In the genomic region with DNA sequence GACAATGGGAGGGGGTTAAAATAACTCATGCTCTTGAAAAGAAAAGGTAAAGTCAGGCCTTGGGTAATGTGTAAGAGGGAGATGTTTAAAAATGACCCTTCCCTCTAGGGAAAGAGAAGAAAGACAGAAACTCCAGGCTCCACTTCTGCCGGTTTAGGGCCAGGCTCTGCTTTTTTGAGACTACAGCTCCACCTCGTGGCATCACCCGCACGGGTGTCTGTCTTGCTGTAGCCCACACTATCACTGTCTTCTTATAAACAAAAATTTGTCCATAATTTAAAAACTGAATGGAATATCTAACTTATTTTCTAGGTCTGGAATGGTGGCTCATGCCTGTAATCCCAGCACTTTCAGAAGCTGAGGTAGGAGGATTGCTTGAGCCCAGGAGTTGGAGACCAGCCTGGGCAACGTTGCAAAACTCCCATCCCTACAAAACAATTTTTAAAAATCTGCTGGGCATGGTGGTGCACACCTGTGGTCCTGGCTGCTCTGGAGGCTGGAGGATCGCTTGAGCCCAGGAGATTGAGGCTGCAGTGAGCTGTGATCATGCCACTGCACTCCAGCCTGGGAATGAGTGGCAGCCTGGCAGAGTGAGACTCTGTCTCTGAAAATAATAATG, we compare ENCODE assay signal across 8 cellular contexts.
DNase-seq lines count a peak whose midpoint lies in the region; ATAC-seq and TF ChIP-seq lines count a peak whose summit lies in the region.

No MANE protein-coding gene starts in this region.

- no peaks in the 10 kb centered on the region for H3K36me3 Mint-ChIP-seq in activated CD8-positive, alpha-beta T cell treated with anti-CD3 and anti-CD28 coated beads for 36 hours (ENCODE audit: low read depth)

- H2BK5ac ChIP-seq in mesenchymal stem cell (ENCODE audit: low read depth, low read length, poor library complexity, severe bottlenecking) = no peak overlapping the region

- H3K4me1 ChIP-seq in HCT116 (ENCODE audit: control insufficient read depth in 1 of 2, insufficient read depth in 2 of 2, low read length in 2 of 2) (peaks cover 10 to 11% of the 10 kb centered on the region in 2 experiments), mesenchymal stem cell (ENCODE audit: control insufficient read depth, insufficient read depth, low read depth, low read length) (peaks cover 9% of the 10 kb centered on the region)

- no peak overlapping the region for H4K8ac ChIP-seq in mesenchymal stem cell (ENCODE audit: low read length)

- H3K36me3 ChIP-seq in HCT116 (ENCODE audit: control insufficient read depth in 1 of 2, insufficient read depth in 2 of 2, low read length in 2 of 2) (no peaks in the 10 kb centered on the region), mesenchymal stem cell (ENCODE audit: control insufficient read depth in 1 of 2, insufficient read depth in 2 of 2, low read depth in 1 of 2, low read length in 2 of 2) (no peaks in the 10 kb centered on the region)

- H3K18ac ChIP-seq in mesenchymal stem cell (ENCODE audit: low read depth in 1 of 2, low read length in 2 of 2) = no peak overlapping the region

- H3K27ac ChIP-seq in HCT116 (ENCODE audit: low read depth, low read length) (no peak overlapping the region), mesenchymal stem cell (ENCODE audit: low read length, poor library complexity, severe bottlenecking) (no peak overlapping the region)

- no peak overlapping the region for H2BK15ac ChIP-seq in mesenchymal stem cell (ENCODE audit: low read depth, poor library complexity, severe bottlenecking)

- RAD21 ChIA-PET in HCT116 (lab: Charles Lee; ENCODE audit: low non-redundant PET in 1 of 2, low total read pairs in 2 of 2, uncharacterized antibody in 2 of 2, unreplicated experiment in 2 of 2) = interaction anchor here (0.8 to 2.1 kb wide), 7 partner anchors 75 to 412 kb away, joined by 3 to 13 read pairs (median 3); no protein-coding TSS in a partner anchor

- no peak overlapping the region for H2AK5ac ChIP-seq in mesenchymal stem cell (ENCODE audit: low read length, severe bottlenecking)

- H3K4me2 ChIP-seq in HCT116 (ENCODE audit: low read length) (no peak overlapping the region), mesenchymal stem cell (ENCODE audit: low read length, poor library complexity, severe bottlenecking) (no peak overlapping the region)

- WGBS in mesenchymal stem cell = 31% methylated on average over 3 of the region's 6 CpGs

- BruUV-seq in HCT116 (replicated peaks; lab: Mats Ljungman, UMichigan) = no TSS peak

- H3K27me3 ChIP-seq in HCT116 (ENCODE audit: insufficient read depth, low read length) (no peaks in the 10 kb centered on the region), mesenchymal stem cell (ENCODE audit: control insufficient read depth in 1 of 2, insufficient read depth in 1 of 2, low read length in 2 of 2) (peaks cover 23 to 37% of the 10 kb centered on the region in 2 experiments)

- H3K23ac ChIP-seq in mesenchymal stem cell (ENCODE audit: low read length in 2 of 2) = no peak overlapping the region

- TF ChIP-seq POLR2A in HCT116 (IDR thresholded peaks at IDR 0.05; ENCODE audit: borderline replicate concordance, extremely low read depth, insufficient read depth, insufficient read length) = no peak

- no peaks in the 10 kb centered on the region for H3K9me3 Mint-ChIP-seq in activated CD8-positive, alpha-beta T cell treated with anti-CD3 and anti-CD28 coated beads for 36 hours

- no peak overlapping the region for H3K4ac ChIP-seq in mesenchymal stem cell (ENCODE audit: low read depth in 1 of 2, low read length in 2 of 2)

- H4K20me1 ChIP-seq in HCT116 (ENCODE audit: insufficient read depth) = no peaks in the 10 kb centered on the region

- peaks cover 5% of the 10 kb centered on the region for H3K27me3 Mint-ChIP-seq in activated CD8-positive, alpha-beta T cell treated with anti-CD3 and anti-CD28 coated beads for 36 hours

- no peak overlapping the region for H2BK120ac ChIP-seq in mesenchymal stem cell (ENCODE audit: low read depth, low read length)

- H3K9me2 ChIP-seq in HCT116 (ENCODE audit: insufficient read depth) = no peaks in the 10 kb centered on the region

- ATAC-seq in HCT116 = peak; percentile 62
- peak; percentile 48 for ATAC-seq in activated CD8-positive, alpha-beta T cell treated with anti-CD3 and anti-CD28 coated beads for 36 hours
- no peak for ATAC-seq in GM18858 (IDR thresholded peaks at IDR 0.05; ENCODE audit: unreplicated experiment)

- CTCF ChIA-PET in HCT116 (lab: Charles Lee) = interaction anchor here (0.7 to 5.0 kb wide), 11 partner anchors 25 to 625 kb away, joined by 3 to 106 read pairs (median 4); no protein-coding TSS in a partner anchor
- CTCF ChIA-PET in activated CD8-positive, alpha-beta T cell treated with anti-CD3 and anti-CD28 coated beads for 36 hours (lab: Charles Lee) = interaction anchor here (0.7 to 6.5 kb wide), 30 partner anchors 9 to 620 kb away, joined by 3 to 151 read pairs (median 4); a partner anchor contains a TSS

- H3K14ac ChIP-seq in mesenchymal stem cell (ENCODE audit: low read length in 2 of 2) = no peak overlapping the region

- H3K4me1 Mint-ChIP-seq in activated CD8-positive, alpha-beta T cell treated with anti-CD3 and anti-CD28 coated beads for 36 hours (ENCODE audit: low read depth) = peaks cover 4% of the 10 kb centered on the region

- H3K4me3 Mint-ChIP-seq in activated CD8-positive, alpha-beta T cell treated with anti-CD3 and anti-CD28 coated beads for 36 hours = no peak overlapping the region

- H3K9ac ChIP-seq in HCT116 (ENCODE audit: low read length) (no peak overlapping the region), mesenchymal stem cell (ENCODE audit: low read length) (no peak overlapping the region)

- H3K79me1 ChIP-seq in mesenchymal stem cell (replicated peaks; ENCODE audit: low read length, poor library complexity, severe bottlenecking) = no peaks in the 10 kb centered on the region

- H3K4me3 ChIP-seq in HCT116 (replicated peaks in 1 of 2; ENCODE audit: low read depth in 1 of 2, low read length in 2 of 2) (no peak overlapping the region), mesenchymal stem cell (ENCODE audit: insufficient read depth in 1 of 2, low read depth in 1 of 2, low read length in 2 of 2) (no peak overlapping the region)

- no peaks in the 10 kb centered on the region for H3K9me3 ChIP-seq in HCT116 (ENCODE audit: control insufficient read depth in 1 of 2, insufficient read depth in 1 of 2, low read depth in 1 of 2, low read length in 2 of 2)
- no peaks in the 10 kb centered on the region for H3K9me3 ChIP-seq in mesenchymal stem cell (ENCODE audit: control insufficient read depth, low read length)

- no peak overlapping the region for H2BK12ac ChIP-seq in mesenchymal stem cell (ENCODE audit: low read length in 2 of 2)

- H2AFZ ChIP-seq in HCT116 (ENCODE audit: low read depth, low read length, poor library complexity, severe bottlenecking) = peak overlapping the region; percentile 70
- H2AFZ ChIP-seq in mesenchymal stem cell (ENCODE audit: low read depth, low read length) = no peak overlapping the region

- H3K27ac Mint-ChIP-seq in activated CD8-positive, alpha-beta T cell treated with anti-CD3 and anti-CD28 coated beads for 36 hours = no peak overlapping the region

- peak; percentile 92 for TF ChIP-seq RAD21 in HCT116 (IDR thresholded peaks at IDR 0.05; ENCODE audit: low read depth)

- no peak overlapping the region for H4K91ac ChIP-seq in mesenchymal stem cell (ENCODE audit: low read length)

- intact Hi-C loops in HCT116 (cut with micrococcal nuclease) = loop anchor here (1.0 to 5.0 kb wide), 4 partner anchors 75 to 412 kb away; no protein-coding TSS in a partner anchor
- intact Hi-C loops in activated CD8-positive, alpha-beta T cell treated with anti-CD3 and anti-CD28 coated beads for 36 hours (cut with micrococcal nuclease) = loop anchor here (1.0 kb wide), 1 partner anchor 374 kb away; no protein-coding TSS in a partner anchor

- POLR2A ChIA-PET in HCT116 (lab: Charles Lee) = interaction anchor here (0.7 kb wide), 1 partner anchor 374 kb away, joined by 3 read pairs; no protein-coding TSS in a partner anchor
- POLR2A ChIA-PET in activated CD8-positive, alpha-beta T cell treated with anti-CD3 and anti-CD28 coated beads for 36 hours (lab: Charles Lee) = interaction anchor here (0.7 to 1.4 kb wide), 2 partner anchors 48 to 374 kb away, joined by 3 to 5 read pairs; no protein-coding TSS in a partner anchor

- peak; percentile 72 to 90 (median 87) for TF ChIP-seq CTCF in HCT116 (IDR thresholded peaks at IDR 0.05 in 2 of 3, conservative IDR thresholded peaks at IDR 0.05 in 1 of 3; ENCODE audit: borderline replicate concordance in 1 of 3, insufficient read depth in 1 of 3, low read depth in 2 of 3, low read length in 2 of 3)
- peak; percentile 83 for TF ChIP-seq CTCF in activated CD8-positive, alpha-beta T cell treated with anti-CD3 and anti-CD28 coated beads for 36 hours (IDR thresholded peaks at IDR 0.05)

- no peaks in the 10 kb centered on the region for H3K79me2 ChIP-seq in HCT116 (ENCODE audit: insufficient read depth, low read length)

- DNase-seq in DMS 273 (lab: John Stamatoyannopoulos, UW; ENCODE audit: unreplicated experiment) (peak; percentile 71), HCT116 (ENCODE audit: low read depth, low spot score) (peak; percentile 43), NCI-H748 treated with DMSO at 0.1 percent for 48 hours (lab: John Stamatoyannopoulos, UW) (peak; percentile 84), mesenchymal stem cell (peak; percentile 70)
- peak; percentile 80 for DNase-seq in activated CD8-positive, alpha-beta T cell treated with anti-CD3 and anti-CD28 coated beads for 36 hours
- DNase-seq in effector CD8-positive, alpha-beta T cell (lab: John Stamatoyannopoulos, UW) = peak; percentile 56
- DNase-seq in stimulated activated CD8-positive, alpha-beta memory T cell treated with anti-CD3 and anti-CD28 coated beads, Interleukin-4, amount 100 ng/mL, for 48 hours = peak; percentile 72

TF ChIP-seq in HCT116, 20 proteins besides CTCF, POLR2A, EP300 and RAD21 (continues in another document):
- TF ChIP-seq SIN3A (IDR thresholded peaks at IDR 0.05; ENCODE audit: low read depth) = no peak
- TF ChIP-seq JUND (IDR thresholded peaks at IDR 0.05) = no peak
- no peak for TF ChIP-seq SRF (IDR thresholded peaks at IDR 0.05; ENCODE audit: low read depth)
- no peak for TF ChIP-seq ZFX (IDR thresholded peaks at IDR 0.05)
- no peak for TF ChIP-seq TCF7L2 (IDR thresholded peaks at IDR 0.05; ENCODE audit: borderline replicate concordance, extremely low read depth, insufficient read depth, insufficient read length)
- TF ChIP-seq EGR1 (IDR thresholded peaks at IDR 0.05; ENCODE audit: low read depth) = no peak
- TF ChIP-seq CBX3 (IDR thresholded peaks at IDR 0.05; ENCODE audit: low read depth) = no peak
- TF ChIP-seq FOSL1 (IDR thresholded peaks at IDR 0.05; ENCODE audit: low read depth) = no peak
- no peak for TF ChIP-seq YY1 (IDR thresholded peaks at IDR 0.05; ENCODE audit: extremely low read depth, insufficient replicate concordance, low read depth, low read length)
- no peak for TF ChIP-seq ZNF274 (IDR thresholded peaks at IDR 0.05; ENCODE audit: low read depth, low read length)
- TF ChIP-seq POLR2AphosphoS5 (IDR thresholded peaks at IDR 0.05; ENCODE audit: low read depth, low read length) = no peak
